17 cellular contexts compared by ENCODE assay signal in genomic region chr19:2547033-2547680, GRCh38.
A peak's percentile ranks its signal among the peaks of the same experiment; 100 is the strongest.
DNase-seq lines count a peak whose midpoint lies in the region; ATAC-seq and TF ChIP-seq lines count a peak whose summit lies in the region.
"Had no signal": no experiment of that assay in that cellular context is flagged by ENCODE, and none has a peak within 500 bp of the region (broad histone marks: within the 10 kb centered on the region; RNA-seq: fewer than 3 reads in every experiment).

No MANE protein-coding gene starts in this region.

- intact Hi-C loops in adrenal gland (cut with DNase I), result loop anchor here in 1 of 2 donors (10.0 kb wide), 1 partner anchor 52 kb away; no protein-coding TSS in a partner anchor

- H2AFZ ChIP-seq in hepatocyte (no peak overlapping the region), osteoblast (ENCODE audit: low read length) (no peak overlapping the region)

- H3K27ac ChIP-seq in BLaER1 (peak overlapping the region; percentile 81; the same call in 1 of the 2 replicates), adrenal gland (peak overlapping the region in 4 of 5 donors; percentile 84 to 98 (median 94)), hepatocyte (peak overlapping the region; percentile 75), osteoblast (ENCODE audit: low read depth, low read length) (peak overlapping the region; percentile 75)
- H3K27ac ChIP-seq: KMS-11 had no signal

- no peak overlapping the region for H3K4me3 ChIP-seq in BLaER1
- H3K4me3 ChIP-seq in adrenal gland, result no peak overlapping the region
- H3K4me3 ChIP-seq in hepatocyte, result no peak overlapping the region
- H3K4me3 ChIP-seq in osteoblast (ENCODE audit: insufficient read depth, low read length), result no peak overlapping the region
- H3K4me3 ChIP-seq: skin epidermis, uterus had no signal

- WGBS in adrenal gland, 4 donors, result 79 to 91% (median 85%) methylated on average over 13 to 15 of the region's 15 CpGs
- 91% methylated on average over 15 of the region's 15 CpGs for WGBS in hepatocyte (ENCODE audit: low lambda C conversion rate, missing lambda C conversion rate)

- ATAC-seq in GM19455 (IDR thresholded peaks at IDR 0.05; ENCODE audit: unreplicated experiment), result no peak

- H3K79me2 ChIP-seq in hepatocyte, result no peaks in the 10 kb centered on the region
- no peaks in the 10 kb centered on the region for H3K79me2 ChIP-seq in osteoblast (ENCODE audit: insufficient read depth, low read length)

- H3K36me3 ChIP-seq in BLaER1 (peaks cover 39% of the 10 kb centered on the region), adrenal gland (replicated peaks in 1 of 2) (no peaks in the 10 kb centered on the region), hepatocyte (replicated peaks; ENCODE audit: insufficient read depth, low read depth) (no peaks in the 10 kb centered on the region), osteoblast (ENCODE audit: insufficient read depth, low read length) (no peaks in the 10 kb centered on the region)
- H3K36me3 ChIP-seq: uterus had no signal

- peaks cover 83% of the 10 kb centered on the region for H3K4me1 ChIP-seq in BLaER1
- peaks cover 35 to 54% of the 10 kb centered on the region in 2 donors for H3K4me1 ChIP-seq in adrenal gland (replicated peaks in 1 of 2)
- H3K4me1 ChIP-seq in hepatocyte (ENCODE audit: insufficient read depth), result peaks cover 43% of the 10 kb centered on the region
- H3K4me1 ChIP-seq in osteoblast (ENCODE audit: insufficient read depth, low read length), result peaks cover 40% of the 10 kb centered on the region

- H3K9ac ChIP-seq in BLaER1, result 0 out of 2 replicates have a peak overlapping the region, but pooled peaks have one; percentile 65
- H3K9ac ChIP-seq: KMS-11 had no signal

- H4K20me1 ChIP-seq in BLaER1 (peaks cover 94% of the 10 kb centered on the region), hepatocyte (ENCODE audit: insufficient read depth, poor library complexity, severe bottlenecking) (no peaks in the 10 kb centered on the region), osteoblast (ENCODE audit: insufficient read depth, low read length) (no peaks in the 10 kb centered on the region)

- no peaks in the 10 kb centered on the region for H3K9me2 ChIP-seq in hepatocyte (replicated peaks; ENCODE audit: insufficient read depth)

- no peak for TF ChIP-seq CTCF in adrenal gland (IDR thresholded peaks at IDR 0.05)
- no peak for TF ChIP-seq CTCF in hepatocyte (IDR thresholded peaks at IDR 0.05; ENCODE audit: poor library complexity)
- no peak for TF ChIP-seq CTCF in osteoblast (IDR thresholded peaks at IDR 0.05; ENCODE audit: extremely low read depth, low read depth, low read length)

- H3K27me3 ChIP-seq in BLaER1, result no peaks in the 10 kb centered on the region
- H3K27me3 ChIP-seq in adrenal gland, result no peaks in the 10 kb centered on the region
- H3K27me3 ChIP-seq in hepatocyte, result no peaks in the 10 kb centered on the region
- no peaks in the 10 kb centered on the region for H3K27me3 ChIP-seq in osteoblast (ENCODE audit: insufficient read depth, low read length)
- H3K27me3 ChIP-seq: uterus had no signal

- H3K9me3 ChIP-seq in BLaER1 (no peaks in the 10 kb centered on the region), adrenal gland (replicated peaks in 1 of 3) (no peaks in the 10 kb centered on the region), hepatocyte (ENCODE audit: low read depth) (no peaks in the 10 kb centered on the region), osteoblast (ENCODE audit: low read depth, low read length) (no peaks in the 10 kb centered on the region)
- H3K9me3 ChIP-seq: uterus had no signal

- TF ChIP-seq POLR2A in adrenal gland (IDR thresholded peaks at IDR 0.05), result no peak

- H3K4me2 ChIP-seq in BLaER1 (peak overlapping the region; percentile 84), hepatocyte (peak overlapping the region; percentile 54), osteoblast (ENCODE audit: insufficient read depth, low read length) (peak overlapping the region; percentile 57)
- H3K4me2 ChIP-seq: KMS-11 had no signal

- no peak for DNase-seq in adrenal gland
- peak; percentile 53 for DNase-seq in hepatocyte (ENCODE audit: low spot score)
- DNase-seq in osteoblast (ENCODE audit: insufficient read length, low spot score, missing footprints), result peak; percentile 60
- no peak for DNase-seq in NCI-H774 (lab: John Stamatoyannopoulos, UW)
- no peak for DNase-seq in NCI-H1092 (lab: John Stamatoyannopoulos, UW)
- DNase-seq in inferior parietal cortex (ENCODE audit: extremely low spot score), result no peak
- DNase-seq: activated CD4-positive, alpha-beta memory T cell treated with anti-CD3 and anti-CD28 coated beads, Interleukin-2, amount 10 ng/mL, durations not matched to agents 7 days and 5 days; activated naive CD4-positive, alpha-beta T cell treated with anti-CD3 and anti-CD28 coated beads, Interleukin-2, amount 10 ng/mL, durations not matched to agents 7 days and 5 days; cortex of kidney; NCI-H2171; OCI-M1; T-helper 2 cell had no signal

Comparison
In these comparisons a context has a peak if more than half of its experiments do, and no peak if none do; other contexts are left out.
1. DNase-seq: peak in hepatocyte (single experiment) and osteoblast (single experiment); none in adrenal gland (0 of 7), NCI-H774 (single experiment), NCI-H1092 (single experiment) and inferior parietal cortex (single experiment).
2. Peak in every context shown above with its lines, with median percentiles within 50 percentile points of each other: H3K27ac ChIP-seq and H3K4me2 ChIP-seq.